ENCODE assay signal across 14 cellular contexts in the genomic region with DNA sequence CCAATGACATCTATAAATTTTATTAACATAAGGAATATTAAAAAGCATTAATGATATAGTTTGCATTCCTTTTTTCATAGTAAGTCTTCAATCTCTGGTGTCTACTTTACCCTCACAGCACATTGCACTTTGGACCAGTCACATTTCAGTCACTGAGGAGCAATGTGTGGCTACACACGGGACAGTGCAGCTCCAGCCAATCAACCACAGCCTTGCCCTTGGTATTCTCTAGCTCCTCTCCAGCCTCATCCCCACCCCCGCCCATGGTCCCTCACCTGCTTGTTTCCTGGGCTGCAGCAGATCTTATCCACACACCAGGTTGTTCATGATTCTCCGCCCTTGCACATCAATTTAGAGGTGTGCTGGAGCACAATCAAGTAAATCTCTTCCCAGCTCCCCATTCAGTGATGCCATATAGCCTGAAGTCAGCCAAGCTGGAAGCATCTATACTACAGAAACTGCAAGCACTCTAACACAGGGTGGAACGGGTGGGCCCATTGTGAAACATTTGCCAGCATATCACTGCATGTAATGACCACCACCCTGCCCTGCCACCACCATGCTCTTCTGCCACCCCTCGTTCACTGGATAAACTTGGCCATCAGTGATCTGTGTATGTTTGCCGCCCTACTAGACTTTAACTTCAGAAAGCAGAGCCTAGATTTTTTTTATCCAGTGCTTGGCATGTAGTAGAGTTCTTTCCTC.
"Had no signal": no experiment of that assay in that cellular context is flagged by ENCODE, and none has a peak within 500 bp of the region (broad histone marks: within the 10 kb centered on the region; RNA-seq: fewer than 3 reads in every experiment).

No MANE protein-coding gene starts in this region.

- H3K9me3 ChIP-seq: lower lobe of right lung, thyroid gland, vagina had no signal

- H3K9me3 Mint-ChIP-seq: activated CD4-positive, alpha-beta memory T cell treated with anti-CD3 and anti-CD28 coated beads, Interleukin-2, amount 10 ng/mL, durations not matched to agents 7 days and 5 days; stimulated activated naive B cell treated with anti-CD40 and anti-IgM and Interleukin-4, amounts not matched to agents 10 μg/mL and 1 μg/mL and 100 μg/mL, for 72 hours had no signal

- H3K27ac Mint-ChIP-seq: activated CD4-positive, alpha-beta memory T cell treated with anti-CD3 and anti-CD28 coated beads, Interleukin-2, amount 10 ng/mL, durations not matched to agents 7 days and 5 days; stimulated activated naive B cell treated with anti-CD40 and anti-IgM and Interleukin-4, amounts not matched to agents 10 μg/mL and 1 μg/mL and 100 μg/mL, for 72 hours had no signal

- H3K4me3 ChIP-seq: lower lobe of right lung, neural progenitor cell, thyroid gland, vagina had no signal

- H3K27ac ChIP-seq: lower lobe of right lung, neural progenitor cell, parathyroid adenoma, thyroid gland, vagina had no signal

- H3K36me3 ChIP-seq: lower lobe of right lung, neural progenitor cell, thyroid gland, vagina had no signal

- H3K27me3 ChIP-seq: neural progenitor cell, thyroid gland, vagina had no signal

- H3K36me3 Mint-ChIP-seq: neural progenitor cell; stimulated activated naive B cell treated with anti-CD40 and anti-IgM and Interleukin-4, amounts not matched to agents 10 μg/mL and 1 μg/mL and 100 μg/mL, for 72 hours; WTC11 had no signal

- ATAC-seq: stimulated activated naive B cell treated with anti-CD40 and anti-IgM and Interleukin-4, amounts not matched to agents 10 μg/mL and 1 μg/mL and 100 μg/mL, for 72 hours; WTC11 had no signal

- H3K4me1 ChIP-seq: neural progenitor cell, parathyroid adenoma had no signal

- H3K9ac ChIP-seq: neural progenitor cell, parathyroid adenoma had no signal

- H2AFZ ChIP-seq: neural progenitor cell, parathyroid adenoma had no signal

- H3K4me1 Mint-ChIP-seq: activated CD4-positive, alpha-beta memory T cell treated with anti-CD3 and anti-CD28 coated beads, Interleukin-2, amount 10 ng/mL, durations not matched to agents 7 days and 5 days; neural progenitor cell had no signal

- DNase-seq: activated CD4-positive, alpha-beta memory T cell treated with anti-CD3 and anti-CD28 coated beads, Interleukin-2, amount 10 ng/mL, durations not matched to agents 7 days and 5 days; activated CD4-positive, alpha-beta T cell treated with anti-CD3 and anti-CD28 coated beads for 4 hours; hypothalamus; lower lobe of right lung; midbrain; stimulated activated CD4-positive, alpha-beta T cell treated with anti-CD3 and anti-CD28 coated beads, Interleukin-15, amount 100 ng/mL, for 24 hours; stimulated activated CD4-positive, alpha-beta T cell treated with anti-CD3 and anti-CD28 coated beads, Interleukin-4, amount 100 ng/mL, for 1 hour; stimulated activated naive B cell treated with anti-CD40 and anti-IgM and Interleukin-4, amounts not matched to agents 10 μg/mL and 1 μg/mL and 100 μg/mL, for 72 hours; T-helper 2 cell; thyroid gland had no signal

- H3K79me2 ChIP-seq: parathyroid adenoma had no signal

- H3K4me2 ChIP-seq: neural progenitor cell had no signal

- H3K4me3 Mint-ChIP-seq: activated CD4-positive, alpha-beta memory T cell treated with anti-CD3 and anti-CD28 coated beads, Interleukin-2, amount 10 ng/mL, durations not matched to agents 7 days and 5 days; neural progenitor cell; stimulated activated naive B cell treated with anti-CD40 and anti-IgM and Interleukin-4, amounts not matched to agents 10 μg/mL and 1 μg/mL and 100 μg/mL, for 72 hours; WTC11 had no signal
